1 cellular context compared by ENCODE assay signal in the genomic region with DNA sequence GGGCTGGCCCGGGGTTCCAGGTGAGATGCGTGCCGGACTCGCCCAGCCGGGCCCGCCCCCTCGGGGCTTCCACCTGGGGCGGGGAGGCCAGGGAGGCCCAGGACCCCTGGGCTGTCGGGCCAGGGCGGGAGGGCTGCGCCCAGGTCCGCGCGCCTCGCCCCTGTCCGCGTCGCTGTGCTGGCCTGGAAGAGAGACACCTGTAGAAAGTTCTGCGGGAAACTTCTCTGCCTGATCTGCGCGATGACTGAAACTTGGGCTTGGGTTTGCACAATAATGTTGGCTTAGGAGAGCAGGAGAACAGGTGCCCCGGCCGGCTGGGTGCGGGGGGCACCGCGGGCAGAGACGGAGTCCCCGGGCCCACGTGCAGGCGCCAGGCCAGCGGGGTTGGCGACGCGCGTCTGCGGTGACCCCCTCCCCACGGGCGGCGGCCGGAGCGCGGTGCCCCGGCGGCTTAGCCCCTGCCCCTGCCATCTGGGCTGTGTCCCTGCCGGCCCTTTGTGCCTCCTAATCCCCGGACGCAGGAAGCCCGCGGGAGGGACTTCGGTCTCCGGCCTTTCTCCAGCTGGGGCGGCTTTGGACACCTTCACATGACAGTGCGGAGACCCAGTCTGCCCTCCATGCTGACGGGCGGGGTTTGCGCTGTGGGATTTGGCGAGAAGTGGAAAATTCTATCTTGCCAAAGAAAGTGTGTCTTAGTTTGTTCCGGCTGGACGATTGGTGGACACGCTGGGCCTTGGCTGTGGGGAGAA.
TF ChIP-seq lines count a peak whose summit lies in the region.

No MANE protein-coding gene starts in this region.

TF ChIP-seq in HEK293, 187 proteins besides CTCF, POLR2A, EP300 and RAD21 (continued from another document):
- TF ChIP-seq, protein P1, sequence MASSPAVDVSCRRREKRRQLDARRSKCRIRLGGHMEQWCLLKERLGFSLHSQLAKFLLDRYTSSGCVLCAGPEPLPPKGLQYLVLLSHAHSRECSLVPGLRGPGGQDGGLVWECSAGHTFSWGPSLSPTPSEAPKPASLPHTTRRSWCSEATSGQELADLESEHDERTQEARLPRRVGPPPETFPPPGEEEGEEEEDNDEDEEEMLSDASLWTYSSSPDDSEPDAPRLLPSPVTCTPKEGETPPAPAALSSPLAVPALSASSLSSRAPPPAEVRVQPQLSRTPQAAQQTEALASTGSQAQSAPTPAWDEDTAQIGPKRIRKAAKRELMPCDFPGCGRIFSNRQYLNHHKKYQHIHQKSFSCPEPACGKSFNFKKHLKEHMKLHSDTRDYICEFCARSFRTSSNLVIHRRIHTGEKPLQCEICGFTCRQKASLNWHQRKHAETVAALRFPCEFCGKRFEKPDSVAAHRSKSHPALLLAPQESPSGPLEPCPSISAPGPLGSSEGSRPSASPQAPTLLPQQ (tag by site-specific recombination; IDR thresholded peaks at IDR 0.05) = no peak
- TF ChIP-seq, protein P2, sequence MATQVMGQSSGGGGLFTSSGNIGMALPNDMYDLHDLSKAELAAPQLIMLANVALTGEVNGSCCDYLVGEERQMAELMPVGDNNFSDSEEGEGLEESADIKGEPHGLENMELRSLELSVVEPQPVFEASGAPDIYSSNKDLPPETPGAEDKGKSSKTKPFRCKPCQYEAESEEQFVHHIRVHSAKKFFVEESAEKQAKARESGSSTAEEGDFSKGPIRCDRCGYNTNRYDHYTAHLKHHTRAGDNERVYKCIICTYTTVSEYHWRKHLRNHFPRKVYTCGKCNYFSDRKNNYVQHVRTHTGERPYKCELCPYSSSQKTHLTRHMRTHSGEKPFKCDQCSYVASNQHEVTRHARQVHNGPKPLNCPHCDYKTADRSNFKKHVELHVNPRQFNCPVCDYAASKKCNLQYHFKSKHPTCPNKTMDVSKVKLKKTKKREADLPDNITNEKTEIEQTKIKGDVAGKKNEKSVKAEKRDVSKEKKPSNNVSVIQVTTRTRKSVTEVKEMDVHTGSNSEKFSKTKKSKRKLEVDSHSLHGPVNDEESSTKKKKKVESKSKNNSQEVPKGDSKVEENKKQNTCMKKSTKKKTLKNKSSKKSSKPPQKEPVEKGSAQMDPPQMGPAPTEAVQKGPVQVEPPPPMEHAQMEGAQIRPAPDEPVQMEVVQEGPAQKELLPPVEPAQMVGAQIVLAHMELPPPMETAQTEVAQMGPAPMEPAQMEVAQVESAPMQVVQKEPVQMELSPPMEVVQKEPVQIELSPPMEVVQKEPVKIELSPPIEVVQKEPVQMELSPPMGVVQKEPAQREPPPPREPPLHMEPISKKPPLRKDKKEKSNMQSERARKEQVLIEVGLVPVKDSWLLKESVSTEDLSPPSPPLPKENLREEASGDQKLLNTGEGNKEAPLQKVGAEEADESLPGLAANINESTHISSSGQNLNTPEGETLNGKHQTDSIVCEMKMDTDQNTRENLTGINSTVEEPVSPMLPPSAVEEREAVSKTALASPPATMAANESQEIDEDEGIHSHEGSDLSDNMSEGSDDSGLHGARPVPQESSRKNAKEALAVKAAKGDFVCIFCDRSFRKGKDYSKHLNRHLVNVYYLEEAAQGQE (tag by site-specific recombination; IDR thresholded peaks at IDR 0.05) = no peak
- no peak for TF ChIP-seq ZNF785 (tag by site-specific recombination; IDR thresholded peaks at IDR 0.05)
- peak; percentile 87 for TF ChIP-seq SCRT2 (tag by site-specific recombination; IDR thresholded peaks at IDR 0.05)
TF ChIP-seq in HEK293: peak in this region for 5.
